In the genomic region with DNA sequence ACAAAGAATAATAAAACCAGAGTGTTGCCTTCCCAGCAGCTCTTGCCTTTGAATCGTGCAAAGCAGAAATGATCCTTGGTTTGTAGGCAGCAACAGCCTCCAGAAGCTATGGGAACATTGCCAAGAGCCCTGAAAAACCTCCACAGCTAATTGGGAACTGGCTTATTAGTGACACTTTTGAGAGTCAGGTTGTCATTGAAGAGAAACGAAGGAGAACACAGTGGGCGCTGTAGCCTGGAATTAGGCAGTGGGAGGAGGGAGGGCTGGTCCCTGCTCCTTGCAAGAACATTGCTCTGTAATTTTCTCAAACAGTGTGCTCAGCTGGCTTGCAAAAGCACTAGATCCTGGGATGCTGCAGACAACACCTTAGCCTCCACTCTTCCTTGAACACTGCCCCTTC, we compare ENCODE assay signal across 19 cellular contexts.
DNase-seq lines count a peak whose midpoint lies in the region; ATAC-seq and TF ChIP-seq lines count a peak whose summit lies in the region.
"Had no signal": no experiment of that assay in that cellular context is flagged by ENCODE, and none has a peak within 500 bp of the region (broad histone marks: within the 10 kb centered on the region; RNA-seq: fewer than 3 reads in every experiment).

No MANE protein-coding gene starts in this region.

- intact Hi-C loops in heart left ventricle (cut with DNase I): no loop called here

- DNase-seq in G401 (ENCODE audit: low spot score) (peak; percentile 78), NCI-H1436 (lab: John Stamatoyannopoulos, UW) (peak; percentile 38), astrocyte of the hippocampus (ENCODE audit: low read depth, low spot score) (peak; percentile 50), neuronal stem cell (ENCODE audit: low spot score) (peak; percentile 24), GM20000 (ENCODE audit: low spot score) (no peak), heart left ventricle (no peak), DMS53 (lab: John Stamatoyannopoulos, UW) (no peak)
- DNase-seq: activated CD4-positive, alpha-beta T cell treated with anti-CD3 and anti-CD28 coated beads, Interleukin-2, amount 10 ng/mL, durations not matched to agents 7 days and 5 days; activated CD8-positive, alpha-beta memory T cell treated with anti-CD3 and anti-CD28 coated beads, Interleukin-2, amount 50 U/mL, for 4 hours; activated effector memory CD4-positive, alpha-beta T cell treated with Interleukin-2 at 50 U/mL for 16 hours; CD8-positive, alpha-beta T cell; HCEC 1CT; KBM-7; NCI-H1048; nephron progenitor cell; SW 1271; transverse colon had no signal

- H2BK120ac ChIP-seq in neuronal stem cell (ENCODE audit: low read depth, low read length): no peak overlapping the region

- no peak overlapping the region for H4K8ac ChIP-seq in neuronal stem cell (ENCODE audit: low read depth, low read length)

- no peak for TF ChIP-seq CTCF in GM20000 (IDR thresholded peaks at IDR 0.05; ENCODE audit: extremely low read depth, missing control alignments)
- TF ChIP-seq CTCF in heart left ventricle (IDR thresholded peaks at IDR 0.05): no peak

- no peaks in the 10 kb centered on the region for H3K79me1 ChIP-seq in neuronal stem cell (ENCODE audit: low read depth, low read length)

- no peak overlapping the region for H2BK5ac ChIP-seq in neuronal stem cell (ENCODE audit: low read length)

- H3K9ac ChIP-seq in neuronal stem cell (ENCODE audit: low read depth, low read length, poor library complexity): no peak overlapping the region

- H3K27me3 ChIP-seq in neuronal stem cell (ENCODE audit: control insufficient read depth in 3 of 3, insufficient read depth in 3 of 3, low read depth in 1 of 3, low read length in 3 of 3): no peaks in the 10 kb centered on the region
- H3K27me3 ChIP-seq in heart left ventricle: no peaks in the 10 kb centered on the region
- H3K27me3 ChIP-seq: right atrium auricular region, transverse colon had no signal

- H3K9me3 ChIP-seq in neuronal stem cell (replicated peaks in 1 of 2; ENCODE audit: control insufficient read depth in 2 of 2, insufficient read depth in 1 of 2, low read depth in 1 of 2, low read length in 2 of 2) (no peaks in the 10 kb centered on the region), heart left ventricle (no peaks in the 10 kb centered on the region)
- H3K9me3 ChIP-seq: right atrium auricular region, transverse colon had no signal

- H3K23ac ChIP-seq in neuronal stem cell (ENCODE audit: low read depth, low read length, poor library complexity): no peak overlapping the region

- peak overlapping the region; percentile 56 for H3K27ac ChIP-seq in neuronal stem cell (replicated peaks; ENCODE audit: low read length)
- H3K27ac ChIP-seq in heart left ventricle: no peak overlapping the region
- H3K27ac ChIP-seq: right atrium auricular region, transverse colon had no signal

- in situ Hi-C loops in G401 (cut with HindIII; ENCODE audit: low sequenced_read_pairs): no loop called here

- H2AK5ac ChIP-seq in neuronal stem cell (ENCODE audit: low read depth, low read length): no peak overlapping the region

- WGBS in neuronal stem cell (ENCODE audit: extremely low coverage in 2 of 2, insufficient read length in 2 of 2, insufficient replicate concordance in 1 of 2), 2 donors: no CpG with 5 or more reads among the region's 3 CpGs
- 45 to 57% (median 53%) methylated on average over 3 of the region's 3 CpGs for WGBS in heart left ventricle, 4 donors

- no peak overlapping the region for H3K14ac ChIP-seq in neuronal stem cell (ENCODE audit: low read length)

- H3K36me3 ChIP-seq in neuronal stem cell (replicated peaks in 1 of 2; ENCODE audit: control insufficient read depth in 2 of 2, insufficient read depth in 2 of 2, low read length in 2 of 2) (no peaks in the 10 kb centered on the region), heart left ventricle (no peaks in the 10 kb centered on the region)
- H3K36me3 ChIP-seq: right atrium auricular region, transverse colon had no signal

- no peak overlapping the region for H2BK12ac ChIP-seq in neuronal stem cell (ENCODE audit: low read length)

- no peak for TF ChIP-seq POLR2A in heart left ventricle (IDR thresholded peaks at IDR 0.05)

- no peak overlapping the region for H2AFZ ChIP-seq in neuronal stem cell (ENCODE audit: low read length)

- no peak for ATAC-seq in GM18858 (IDR thresholded peaks at IDR 0.05; ENCODE audit: unreplicated experiment)
- ATAC-seq in heart left ventricle: no peak
- ATAC-seq: CD8-positive, alpha-beta T cell had no signal

- no peak overlapping the region for H3K4me2 ChIP-seq in neuronal stem cell (ENCODE audit: insufficient read depth, low read length, poor library complexity, severe bottlenecking)

- no peak overlapping the region for H4K91ac ChIP-seq in neuronal stem cell (ENCODE audit: low read depth, low read length, poor library complexity)

- H3K18ac ChIP-seq in neuronal stem cell (ENCODE audit: low read length): no peak overlapping the region

- H3K4ac ChIP-seq in neuronal stem cell (ENCODE audit: low read length): no peak overlapping the region

- no peak overlapping the region for H2BK15ac ChIP-seq in neuronal stem cell (ENCODE audit: low read length)

- H3K4me3 ChIP-seq in neuronal stem cell (ENCODE audit: low read length in 2 of 2) (no peak overlapping the region), heart left ventricle (no peak overlapping the region)
- H3K4me3 ChIP-seq: right atrium auricular region, transverse colon had no signal

- peaks cover 0 to 9% of the 10 kb centered on the region in 2 donors for H3K4me1 ChIP-seq in neuronal stem cell (ENCODE audit: control insufficient read depth in 2 of 2, insufficient read depth in 1 of 2, low read depth in 1 of 2, low read length in 2 of 2)
- no peaks in the 10 kb centered on the region for H3K4me1 ChIP-seq in heart left ventricle
- H3K4me1 ChIP-seq: right atrium auricular region, transverse colon had no signal

Comparison
In these comparisons a context has a peak if more than half of its experiments do, and no peak if none do; other contexts are left out.
1. DNase-seq: peak in G401 (single experiment), NCI-H1436 (single experiment), astrocyte of the hippocampus (single experiment) and neuronal stem cell (single experiment); none in GM20000 (single experiment), heart left ventricle (0 of 5) and DMS53 (single experiment).